ENCODE assay signal across 21 cellular contexts in genomic region chr18:36752929-36753865, GRCh38.
DNase-seq lines count a peak whose midpoint lies in the region; TF ChIP-seq lines count a peak whose summit lies in the region.
"Had no signal": no experiment of that assay in that cellular context is flagged by ENCODE, and none has a peak within 500 bp of the region (broad histone marks: within the 10 kb centered on the region; RNA-seq: fewer than 3 reads in every experiment).

No MANE protein-coding gene starts in this region.

- H3K4me1 Mint-ChIP-seq in activated CD4-positive, alpha-beta memory T cell treated with anti-CD3 and anti-CD28 coated beads, Interleukin-2, amount 10 ng/mL, durations not matched to agents 7 days and 5 days: no peaks in the 10 kb centered on the region
- H3K4me1 Mint-ChIP-seq: IgD-negative memory B cell; stimulated activated naive CD8-positive, alpha-beta T cell treated with anti-CD3 and anti-CD28 coated beads, Interleukin-15, amount 100 ng/mL, for 72 hours had no signal

- peaks cover 10% of the 10 kb centered on the region for H3K27me3 Mint-ChIP-seq in activated CD4-positive, alpha-beta memory T cell treated with anti-CD3 and anti-CD28 coated beads, Interleukin-2, amount 10 ng/mL, durations not matched to agents 7 days and 5 days

- H3K4me3 ChIP-seq in AG10803 (ENCODE audit: low read length): no peak overlapping the region
- no peak overlapping the region for H3K4me3 ChIP-seq in A673 (ENCODE audit: low read depth, low read length, poor library complexity, severe bottlenecking)
- H3K4me3 ChIP-seq in uterus: no peak overlapping the region
- H3K4me3 ChIP-seq: adrenal gland, mucosa of descending colon, ovary had no signal

- no peak overlapping the region for H3K27ac Mint-ChIP-seq in activated CD4-positive, alpha-beta memory T cell treated with anti-CD3 and anti-CD28 coated beads, Interleukin-2, amount 10 ng/mL, durations not matched to agents 7 days and 5 days
- H3K27ac Mint-ChIP-seq: effector memory CD8-positive, alpha-beta T cell; IgD-negative memory B cell; stimulated activated naive CD8-positive, alpha-beta T cell treated with anti-CD3 and anti-CD28 coated beads, Interleukin-15, amount 100 ng/mL, for 72 hours had no signal

- H3K9me3 ChIP-seq in A673 (ENCODE audit: low read depth, low read length, poor library complexity, severe bottlenecking) (no peaks in the 10 kb centered on the region), uterus (no peaks in the 10 kb centered on the region)
- H3K9me3 ChIP-seq: adrenal gland, mucosa of descending colon, ovary had no signal

- intact Hi-C loops in A673 (cut with micrococcal nuclease; ENCODE audit: unreplicated experiment): loop anchor here (10.0 kb wide), 1 partner anchor 468 kb away; no protein-coding TSS in a partner anchor
- intact Hi-C loops in uterus (cut with DNase I; ENCODE audit: low total_unique reads): no loop called here

- TF ChIP-seq POLR2A in erythroblast (IDR thresholded peaks at IDR 0.05; ENCODE audit: low read length) (no peak), uterus (IDR thresholded peaks at IDR 0.05) (no peak)

- H3K9me3 Mint-ChIP-seq in activated CD4-positive, alpha-beta memory T cell treated with anti-CD3 and anti-CD28 coated beads, Interleukin-2, amount 10 ng/mL, durations not matched to agents 7 days and 5 days: no peaks in the 10 kb centered on the region
- H3K9me3 Mint-ChIP-seq: effector memory CD8-positive, alpha-beta T cell; stimulated activated naive CD8-positive, alpha-beta T cell treated with anti-CD3 and anti-CD28 coated beads, Interleukin-15, amount 100 ng/mL, for 72 hours had no signal

- H3K36me3 ChIP-seq in A673 (ENCODE audit: insufficient read depth, low read length, poor library complexity, severe bottlenecking) (no peaks in the 10 kb centered on the region), uterus (no peaks in the 10 kb centered on the region)
- H3K36me3 ChIP-seq: adrenal gland, ovary had no signal

- H3K27ac ChIP-seq in A673 (ENCODE audit: low read depth, low read length, poor library complexity, severe bottlenecking) (no peak overlapping the region), uterus (no peak overlapping the region)
- H3K27ac ChIP-seq: adrenal gland, ovary had no signal

- peak; percentile 20; the same call in 1 of the 2 replicates for TF ChIP-seq CTCF in AG10803 (conservative IDR thresholded peaks at IDR 0.05; ENCODE audit: low read length)
- no peak for TF ChIP-seq CTCF in A673 (conservative IDR thresholded peaks at IDR 0.05; ENCODE audit: low read depth, low read length)
- no peak for TF ChIP-seq CTCF in uterus (IDR thresholded peaks at IDR 0.05)

- no peak overlapping the region for H3K4me3 Mint-ChIP-seq in activated CD4-positive, alpha-beta memory T cell treated with anti-CD3 and anti-CD28 coated beads, Interleukin-2, amount 10 ng/mL, durations not matched to agents 7 days and 5 days
- H3K4me3 Mint-ChIP-seq: effector memory CD8-positive, alpha-beta T cell; IgD-negative memory B cell; stimulated activated naive CD8-positive, alpha-beta T cell treated with anti-CD3 and anti-CD28 coated beads, Interleukin-15, amount 100 ng/mL, for 72 hours had no signal

- H3K27me3 ChIP-seq in A673 (replicated peaks; ENCODE audit: insufficient read depth, low read depth, low read length, poor library complexity) (no peaks in the 10 kb centered on the region), uterus (no peaks in the 10 kb centered on the region)
- H3K27me3 ChIP-seq: adrenal gland, ovary had no signal

- DNase-seq in AG10803 (ENCODE audit: low read depth): peak; percentile 20
- DNase-seq in OCI-M1 (lab: John Stamatoyannopoulos, UW): peak; percentile 69
- peak; percentile 84 to 93 for DNase-seq in erythroblast (lab: John Stamatoyannopoulos, UW)
- peak; percentile 36 for DNase-seq in inferior parietal cortex (ENCODE audit: extremely low spot score)
- no peak for DNase-seq in A673 (ENCODE audit: low spot score)
- DNase-seq in NCI-H1930 (lab: John Stamatoyannopoulos, UW): no peak
- DNase-seq in activated CD4-positive, alpha-beta memory T cell treated with anti-CD3 and anti-CD28 coated beads, Interleukin-2, amount 10 ng/mL, durations not matched to agents 7 days and 5 days: no peak
- DNase-seq in uterus: no peak
- DNase-seq: AML-193; COR-L47; effector memory CD8-positive, alpha-beta T cell; GOT3; left colon; mucosa of descending colon; NCI-H2029; NCI-H510A; ovary; stimulated activated naive CD8-positive, alpha-beta T cell treated with anti-CD3 and anti-CD28 coated beads, Interleukin-15, amount 100 ng/mL, for 72 hours; T-helper 9 cell had no signal

- no peaks in the 10 kb centered on the region for H3K36me3 Mint-ChIP-seq in activated CD4-positive, alpha-beta memory T cell treated with anti-CD3 and anti-CD28 coated beads, Interleukin-2, amount 10 ng/mL, durations not matched to agents 7 days and 5 days (ENCODE audit: low read depth)
- H3K36me3 Mint-ChIP-seq: IgD-negative memory B cell had no signal

- CTCF ChIA-PET in A673 (lab: Charles Lee): no interaction called here
- CTCF ChIA-PET in activated CD4-positive, alpha-beta memory T cell treated with anti-CD3 and anti-CD28 coated beads, Interleukin-2, amount 10 ng/mL, durations not matched to agents 7 days and 5 days (lab: Charles Lee): no interaction called here

- POLR2A ChIA-PET in A673 (lab: Charles Lee; ENCODE audit: low non-redundant PET): no interaction called here
- POLR2A ChIA-PET in activated CD4-positive, alpha-beta memory T cell treated with anti-CD3 and anti-CD28 coated beads, Interleukin-2, amount 10 ng/mL, durations not matched to agents 7 days and 5 days (lab: Charles Lee): no interaction called here

- no peaks in the 10 kb centered on the region for H3K4me1 ChIP-seq in A673 (ENCODE audit: insufficient read depth, low read length, poor library complexity, severe bottlenecking)
- H3K4me1 ChIP-seq in uterus: no peaks in the 10 kb centered on the region

- no TSS peak for BruUV-seq in A673 (replicated peaks; lab: Mats Ljungman, UMichigan)

Comparison
In these comparisons a context has a peak if more than half of its experiments do, and no peak if none do; other contexts are left out.
1. DNase-seq: peak in AG10803 (single experiment), OCI-M1 (single experiment), erythroblast (2 of 2) and inferior parietal cortex (single experiment); none in A673 (single experiment), NCI-H1930 (0 of 2), activated CD4-positive, alpha-beta memory T cell treated with anti-CD3 and anti-CD28 coated beads, Interleukin-2, amount 10 ng/mL, durations not matched to agents 7 days and 5 days (single experiment) and uterus (0 of 2).